ENCODE assay signal across 18 cellular contexts in the genomic region with DNA sequence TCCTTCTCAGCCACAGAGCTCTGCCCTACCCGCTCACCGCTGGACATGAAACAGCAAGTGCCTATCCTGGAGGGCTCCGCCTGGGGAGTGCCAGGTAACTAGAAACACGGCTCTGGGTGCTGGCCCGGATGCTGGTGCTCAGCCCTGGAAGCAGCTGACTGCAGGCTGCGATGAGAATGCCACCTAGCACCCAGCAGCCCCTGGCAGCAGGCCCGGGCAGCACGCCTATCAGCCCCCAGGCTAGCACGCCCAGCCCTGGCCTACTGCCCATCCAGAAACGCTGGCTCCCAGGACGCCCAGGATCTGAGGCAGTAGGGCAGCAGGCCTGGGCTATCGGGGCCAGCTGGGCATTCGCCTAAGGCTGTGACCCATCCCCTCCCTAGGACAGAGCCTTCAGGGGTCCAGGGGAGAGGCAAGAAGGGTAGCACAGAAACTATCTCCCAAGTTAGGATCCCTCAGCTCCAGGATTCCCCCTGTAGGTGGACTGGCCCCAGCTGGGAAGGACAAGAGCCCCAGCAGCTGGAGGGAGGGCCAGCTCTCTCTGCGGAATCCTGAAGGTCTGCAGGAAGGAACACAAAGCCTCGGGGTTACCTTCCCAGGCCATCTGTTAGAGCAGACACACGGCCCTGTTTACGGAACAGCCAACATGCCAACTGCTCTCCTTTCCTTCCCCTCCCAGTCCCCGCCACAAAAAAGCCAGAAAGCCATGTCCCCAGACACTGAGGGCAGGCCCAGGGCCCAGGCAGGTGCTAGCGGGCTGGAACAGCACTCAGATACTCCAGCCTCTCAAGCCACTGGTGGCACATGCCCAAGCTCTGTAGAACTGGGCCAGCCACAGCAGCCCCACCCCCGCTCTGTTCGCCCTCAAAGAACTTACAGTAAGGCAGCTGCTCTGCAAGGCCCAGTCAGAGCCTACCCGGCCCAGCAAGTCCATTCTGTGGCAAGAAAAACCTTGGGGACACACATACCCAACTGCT. TPM values are rescaled to one million over a fixed set of nuclear protein-coding genes. Genes with fewer than 3 reads are reported as not detected.
DNase-seq lines count a peak whose midpoint lies in the region; ATAC-seq, FAIRE-seq and TF ChIP-seq lines count a peak whose summit lies in the region.
"Not testable (repeated sequence)": the region's sequence is repeated elsewhere in the genome, so short reads cannot be mapped to it uniquely, and the experiment has no call there.
"Had no signal": no experiment of that assay in that cellular context is flagged by ENCODE, and none has a peak within 500 bp of the region (broad histone marks: within the 10 kb centered on the region; RNA-seq: fewer than 3 reads in every experiment).

No MANE protein-coding gene starts in this region.

- POLR2A ChIA-PET in Panc1 (lab: Charles Lee), result not testable (repeated sequence)

- WGBS in body of pancreas, 2 donors, result no CpG with 5 or more reads among the region's 22 CpGs
- WGBS in heart left ventricle, 4 donors, result no CpG with 5 or more reads among the region's 22 CpGs
- no CpG with 5 or more reads among the region's 22 CpGs for WGBS in lung, 2 donors

- H3K36me3 ChIP-seq in Panc1 (ENCODE audit: control insufficient read depth, insufficient read depth, low read length); body of pancreas (replicated peaks in 1 of 2; ENCODE audit: insufficient read depth in 1 of 2, low read depth in 2 of 2); heart left ventricle; kidney (ENCODE audit: control insufficient read depth in 1 of 2, insufficient read depth in 2 of 2, low read length in 2 of 2); lung (ENCODE audit: control insufficient read depth in 2 of 2, insufficient read depth in 2 of 2, low read length in 2 of 2); gastrocnemius medialis: not testable (repeated sequence)

- not testable (repeated sequence) for H3K27ac ChIP-seq in Panc1 (ENCODE audit: low read length); body of pancreas; heart left ventricle; kidney (ENCODE audit: low read depth in 2 of 2, low read length in 2 of 2); lung (ENCODE audit: low read depth in 1 of 2, low read length in 1 of 2)
- H3K27ac ChIP-seq in gastrocnemius medialis, result peak overlapping the region in 1 of 4 donors; percentile 28

- not testable (repeated sequence) for FAIRE-seq in kidney (lab: Jason Lieb, UNC)

- not testable (repeated sequence) for H3K9me3 Mint-ChIP-seq in Calu3 (ENCODE audit: low read depth, unreplicated experiment)

- not testable (repeated sequence) for H3K27ac Mint-ChIP-seq in Calu3 (ENCODE audit: unreplicated experiment)

- not testable (repeated sequence) for H3K4me3 ChIP-seq in Panc1 (ENCODE audit: low read depth in 2 of 2, low read length in 2 of 2); body of pancreas; heart left ventricle; kidney (ENCODE audit: low read length in 2 of 2); lung; gastrocnemius medialis

- not testable (repeated sequence) for H3K4me3 Mint-ChIP-seq in Calu3 (ENCODE audit: low read depth, unreplicated experiment)

- intact Hi-C loops in Calu3 (cut with micrococcal nuclease; ENCODE audit: unreplicated experiment); Panc1 (cut with micrococcal nuclease; ENCODE audit: unreplicated experiment); body of pancreas (cut with DNase I); heart left ventricle (cut with DNase I); kidney (cut with DNase I); gastrocnemius medialis (cut with DNase I; ENCODE audit: low total_unique reads): not testable (repeated sequence)

- CTCF ChIA-PET in Calu3 (lab: Charles Lee); Panc1 (lab: Charles Lee): not testable (repeated sequence)

- H3K36me3 Mint-ChIP-seq in Calu3 (ENCODE audit: insufficient read depth, unreplicated experiment), result not testable (repeated sequence)

- in situ Hi-C loops in Panc1 (cut with HindIII; ENCODE audit: low pct_unique_long_range_greater_than_20kb, low sequenced_read_pairs); gastrocnemius medialis (cut with MboI; ENCODE audit: low sequenced_read_pairs in 4 of 4): not testable (repeated sequence)

- H3K4me1 ChIP-seq in Panc1 (ENCODE audit: control insufficient read depth, insufficient read depth, low read length); body of pancreas; heart left ventricle; kidney (ENCODE audit: control insufficient read depth in 1 of 2, insufficient read depth in 1 of 2, low read depth in 1 of 2, low read length in 2 of 2); lung (ENCODE audit: control insufficient read depth in 2 of 2, insufficient read depth in 2 of 2, low read length in 2 of 2); gastrocnemius medialis: not testable (repeated sequence)

- ATAC-seq in Panc1 (peak; percentile 70), body of pancreas (peak; percentile 76), heart left ventricle (peak; percentile 57 to 69 (median 66)), lung (ENCODE audit: insufficient read depth, low FRiP score) (peak; percentile 36), gastrocnemius medialis (peak; percentile 86 to 88)

- not testable (repeated sequence) for TF ChIP-seq CTCF in Calu3 (IDR thresholded peaks at IDR 0.05; ENCODE audit: unreplicated experiment); Panc1 (IDR thresholded peaks at IDR 0.05); body of pancreas (IDR thresholded peaks at IDR 0.05); heart left ventricle (IDR thresholded peaks at IDR 0.05); kidney (IDR thresholded peaks at IDR 0.05; ENCODE audit: borderline replicate concordance, extremely low read depth, insufficient read depth); lung (IDR thresholded peaks at IDR 0.05; ENCODE audit: control extremely low read depth, extremely low read depth); gastrocnemius medialis (IDR thresholded peaks at IDR 0.05 in 4 of 5, conservative IDR thresholded peaks at IDR 0.05 in 1 of 5)

- not testable (repeated sequence) for BruUV-seq in Calu3 (replicated peaks; lab: Mats Ljungman, UMichigan); Panc1 (replicated peaks; lab: Mats Ljungman, UMichigan)

- not testable (repeated sequence) for H3K27me3 ChIP-seq in Panc1 (ENCODE audit: control insufficient read depth, insufficient read depth, low read length); body of pancreas; heart left ventricle; lung (ENCODE audit: control insufficient read depth, insufficient read depth); gastrocnemius medialis

- DNase-seq in Calu3 (peak; percentile 49), body of pancreas (peak in 1 of 4 donors; percentile 88), heart left ventricle (peak in 1 of 5 donors; percentile 87), kidney (peak; percentile 50), lung (ENCODE audit: low spot score) (peak; percentile 38)
- DNase-seq in Panc1 (ENCODE audit: low read depth, low spot score); gastrocnemius medialis: not testable (repeated sequence)

- not testable (repeated sequence) for H3K9ac ChIP-seq in kidney (ENCODE audit: low read length in 2 of 2)

- not testable (repeated sequence) for TF ChIP-seq POLR2A in body of pancreas (IDR thresholded peaks at IDR 0.05); heart left ventricle (IDR thresholded peaks at IDR 0.05); gastrocnemius medialis (IDR thresholded peaks at IDR 0.05)

- not testable (repeated sequence) for H3K27me3 Mint-ChIP-seq in Calu3 (ENCODE audit: unreplicated experiment)

- not testable (repeated sequence) for H3K4me1 Mint-ChIP-seq in Calu3 (ENCODE audit: low read depth, unreplicated experiment)

- not testable (repeated sequence) for H3K9me3 ChIP-seq in Panc1 (ENCODE audit: control insufficient read depth, insufficient read depth, low read depth, low read length); body of pancreas; heart left ventricle; kidney (ENCODE audit: control insufficient read depth in 1 of 2, low read length in 2 of 2); lung (ENCODE audit: control insufficient read depth in 2 of 2, insufficient read depth in 1 of 2, low read length in 1 of 2); gastrocnemius medialis

RNA-seq across cellular contexts. Expression of a gene that starts 27.0 kb away (rescaled TPM):
- total RNA-seq in Calu3 (2022) (2.4 TPM in 1 of 2 replicates, not detected in the other), Panc1 (2021; ENCODE audit: unreplicated experiment) (3.7 TPM), body of pancreas (under 1 TPM in 1 of 2 donors, not detected in 1; 0.78 TPM), heart left ventricle (1 to 10 TPM in 4 of 9 donors, under 1 TPM in 2, not detected in 3; 0.66 to 2.1 (median 1.1) TPM), kidney (5.2 TPM), lung (1 to 10 TPM in 1 of 2 donors, not detected in 1; 8.1 TPM), gastrocnemius medialis (under 1 TPM in 1 of 4 donors, not detected in 3; 0.81 TPM)
- polyA plus RNA-seq in Panc1 (2012; ENCODE audit: insufficient read length), result 7.3 TPM
- polyA plus RNA-seq in heart left ventricle (under 1 TPM in 1 of 2 donors, not detected in 1; 0.65 TPM), kidney (ENCODE audit: insufficient read depth, low read depth, low replicate concordance) (10.6 TPM), lung (1 to 10 TPM; 1.3 to 1.8 TPM)
- total RNA-seq: GM23248, MCF 10A had no signal

RNA-seq across cellular contexts. Expression of a gene that starts 36.6 kb away (rescaled TPM):
- total RNA-seq in Calu3 (2022) (not detected in 2 replicates), Panc1 (2021; ENCODE audit: unreplicated experiment) (not detected), body of pancreas (not detected), heart left ventricle (not detected), kidney (6.2 TPM), lung (1 to 10 TPM in 1 of 2 donors, under 1 TPM in 1; 0.40 to 2.1 TPM), gastrocnemius medialis (not detected)
- polyA plus RNA-seq in Panc1 (2012; ENCODE audit: insufficient read length), result not detected
- polyA plus RNA-seq in heart left ventricle (not detected), kidney (ENCODE audit: insufficient read depth, low read depth, low replicate concordance) (2.0 TPM), lung (10 to 100 TPM in 1 of 2 donors, under 1 TPM in 1; 0.24 to 10.5 TPM)
- total RNA-seq: Caco-2; CD8-positive, alpha-beta T cell; GM12878; GM23248; H9; HepG2; HFFc6; HT1080; LHCN-M2; MCF 10A; SK-MEL-5 had no signal
- polyA plus RNA-seq: GM12878, GM23248 had no signal

RNA-seq across cellular contexts. Expression of a gene that starts 57.2 kb away (rescaled TPM):
- 0.12 and 0.24 TPM in 2 replicates for total RNA-seq in Calu3 (2022)
- total RNA-seq in Panc1 (2021; ENCODE audit: unreplicated experiment), result 1.5 TPM
- 0.40 TPM for polyA plus RNA-seq in Panc1 (2012; ENCODE audit: insufficient read length)
- under 1 TPM in 1 of 2 donors, not detected in 1; 0.78 TPM for total RNA-seq in body of pancreas
- under 1 TPM in 8 of 9 donors, not detected in 1; 0.05 to 0.43 (median 0.26) TPM for total RNA-seq in heart left ventricle
- under 1 TPM in 1 of 2 donors, not detected in 1; 0.04 TPM for polyA plus RNA-seq in heart left ventricle
- 0.82 TPM for total RNA-seq in kidney
- polyA plus RNA-seq in kidney (ENCODE audit: insufficient read depth, low read depth, low replicate concordance), result 0.17 TPM
- 1 to 10 TPM in 1 of 2 donors, under 1 TPM in 1; 0.11 to 1.3 TPM for total RNA-seq in lung
- under 1 TPM; 0.10 TPM for polyA plus RNA-seq in lung
- total RNA-seq in gastrocnemius medialis, result under 1 TPM in 1 of 4 donors, not detected in 3; 0.41 TPM
- total RNA-seq: Caco-2 had no signal

Comparison
In these comparisons a context has a peak if more than half of its experiments do, and no peak if none do; other contexts are left out.
1. ATAC-seq: peak in every context shown above with its lines; median percentile 87 in gastrocnemius medialis; 76 in body of pancreas; 70 in Panc1; 66 in heart left ventricle; 36 in lung.